ENCODE assay signal across 23 cellular contexts in genomic region chr4:132316738-132317137, GRCh38.
"Had no signal": no experiment of that assay in that cellular context is flagged by ENCODE, and none has a peak within 500 bp of the region (broad histone marks: within the 10 kb centered on the region; RNA-seq: fewer than 3 reads in every experiment).

No MANE protein-coding gene starts in this region.

- H3K79me2 ChIP-seq: hepatocyte had no signal

- ATAC-seq: effector memory CD8-positive, alpha-beta T cell; gastrocnemius medialis; heart left ventricle; left colon; left lobe of liver; lower lobe of right lung; mucosa of descending colon; naive thymus-derived CD8-positive, alpha-beta T cell had no signal

- H3K4me2 ChIP-seq: hepatocyte had no signal

- H3K27ac ChIP-seq: colonic mucosa, esophagus muscularis mucosa, gastrocnemius medialis, heart left ventricle, hepatocyte, left ventricle myocardium inferior, lower lobe of right lung had no signal

- H3K4me3 ChIP-seq: colonic mucosa, esophagus muscularis mucosa, gastrocnemius medialis, heart left ventricle, hepatocyte, left ventricle myocardium inferior, lower lobe of right lung, mucosa of descending colon had no signal

- H3K4me1 ChIP-seq: colonic mucosa, esophagus muscularis mucosa, gastrocnemius medialis, heart left ventricle, left ventricle myocardium inferior, lower lobe of right lung had no signal

- H3K9me3 ChIP-seq: colonic mucosa, esophagus muscularis mucosa, gastrocnemius medialis, lower lobe of right lung had no signal

- H3K27me3 ChIP-seq: colonic mucosa, esophagus muscularis mucosa, gastrocnemius medialis, heart left ventricle, hepatocyte had no signal

- H3K36me3 ChIP-seq: colonic mucosa, esophagus muscularis mucosa, gastrocnemius medialis, heart left ventricle, left ventricle myocardium inferior, lower lobe of right lung had no signal

- H2AFZ ChIP-seq: hepatocyte had no signal

- DNase-seq: colonic mucosa; cortex of kidney; effector CD8-positive, alpha-beta T cell; effector memory CD8-positive, alpha-beta T cell; endodermal cell; foreskin melanocyte; gastrocnemius medialis; heart left ventricle; hypothalamus; immature natural killer cell; islet precursor cell; kidney; kidney glomerular epithelial cell; left colon; left ventricle myocardium inferior; lower lobe of right lung; mesenchymal stem cell; mucosa of descending colon; naive B cell; naive thymus-derived CD8-positive, alpha-beta T cell had no signal
